24 cellular contexts compared by ENCODE assay signal in the genomic region with DNA sequence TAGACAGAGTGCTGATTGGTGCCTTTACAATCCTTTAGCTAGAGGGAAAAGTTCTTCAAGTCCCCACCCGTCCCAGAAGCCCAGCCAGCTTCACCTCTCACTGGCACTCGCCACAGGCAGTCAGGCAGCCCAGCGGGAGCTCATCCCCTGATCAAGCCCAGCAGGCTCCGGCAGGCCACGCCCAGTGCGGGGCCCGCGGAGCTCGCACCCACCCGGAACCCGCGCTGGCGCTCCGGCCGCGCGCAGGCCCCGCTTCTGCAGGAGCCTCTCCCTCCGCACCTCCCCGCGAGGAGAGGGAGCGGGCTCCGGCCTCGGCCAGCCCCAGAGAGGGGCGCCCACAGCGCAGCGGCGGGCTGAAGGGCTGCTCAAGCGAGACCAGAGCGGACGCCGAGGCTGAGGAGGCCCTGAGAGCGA.
"Had no signal": no experiment of that assay in that cellular context is flagged by ENCODE, and none has a peak within 500 bp of the region (broad histone marks: within the 10 kb centered on the region; RNA-seq: fewer than 3 reads in every experiment).

No MANE protein-coding gene starts in this region.

- H3K4me3 Mint-ChIP-seq: nephron; stimulated activated memory B cell treated with anti-CD40 and anti-IgM and Interleukin-4, amounts not matched to agents 10 μg/mL and 1 μg/mL and 100 μg/mL, for 72 hours; stimulated activated naive CD8-positive, alpha-beta T cell treated with anti-CD3 and anti-CD28 coated beads, Interleukin-15, Interleukin-2, amounts not matched to agents 100 ng/mL and 50 ng/mL, for 24 hours had no signal

- FAIRE-seq: endometrium, frontal cortex, pancreas had no signal

- H3K27ac Mint-ChIP-seq: naive B cell; nephron; stimulated activated memory B cell treated with anti-CD40 and anti-IgM and Interleukin-4, amounts not matched to agents 10 μg/mL and 1 μg/mL and 100 μg/mL, for 72 hours; stimulated activated naive CD8-positive, alpha-beta T cell treated with anti-CD3 and anti-CD28 coated beads, Interleukin-15, Interleukin-2, amounts not matched to agents 100 ng/mL and 50 ng/mL, for 24 hours had no signal

- ATAC-seq: esophagus mucosa; heart left ventricle; left lung; pancreas; right lobe of liver; stimulated activated memory B cell treated with anti-CD40 and anti-IgM and Interleukin-4, amounts not matched to agents 10 μg/mL and 1 μg/mL and 100 μg/mL, for 72 hours had no signal

- H3K27ac ChIP-seq: dorsolateral prefrontal cortex, heart left ventricle, left lung, pancreas, prostate gland, right lobe of liver, tibial nerve had no signal

- H3K27me3 Mint-ChIP-seq: stimulated activated naive CD8-positive, alpha-beta T cell treated with anti-CD3 and anti-CD28 coated beads, Interleukin-15, Interleukin-2, amounts not matched to agents 100 ng/mL and 50 ng/mL, for 24 hours had no signal

- H3K27me3 ChIP-seq: heart left ventricle, left lung, pancreas, right lobe of liver, tibial nerve had no signal

- H3K36me3 ChIP-seq: heart left ventricle, left lung, pancreas, prostate gland, right lobe of liver, tibial nerve had no signal

- H3K4me1 Mint-ChIP-seq: naive B cell, nephron had no signal

- H3K9me3 Mint-ChIP-seq: nephron; stimulated activated naive CD8-positive, alpha-beta T cell treated with anti-CD3 and anti-CD28 coated beads, Interleukin-15, Interleukin-2, amounts not matched to agents 100 ng/mL and 50 ng/mL, for 24 hours had no signal

- H3K9me3 ChIP-seq: heart left ventricle, pancreas, prostate gland, right lobe of liver, tibial nerve had no signal

- H3K36me3 Mint-ChIP-seq: naive B cell; stimulated activated memory B cell treated with anti-CD40 and anti-IgM and Interleukin-4, amounts not matched to agents 10 μg/mL and 1 μg/mL and 100 μg/mL, for 72 hours had no signal

- H3K4me1 ChIP-seq: heart left ventricle, left lung, pancreas, prostate gland, right lobe of liver, tibial nerve had no signal

- DNase-seq: cortex of kidney; dorsolateral prefrontal cortex; effector memory CD4-positive, alpha-beta T cell; hypothalamus; islet precursor cell; mesendoderm; naive B cell; occipital lobe; stimulated activated CD4-positive, alpha-beta T cell treated with anti-CD3 and anti-CD28 coated beads, Interleukin-15, amount 100 ng/mL, for 24 hours; stimulated activated CD4-positive, alpha-beta T cell treated with anti-CD3 and anti-CD28 coated beads, Interleukin-1b, Interleukin-23, amount 100 ng/mL, for 48 hours; stimulated activated CD4-positive, alpha-beta T cell treated with anti-CD3 and anti-CD28 coated beads, Interleukin-4, amount 100 ng/mL, for 24 hours had no signal

- H3K4me3 ChIP-seq: dorsolateral prefrontal cortex, heart left ventricle, left lung, lung, pancreas, prostate gland, right lobe of liver, tibial nerve had no signal
